Comparison of ENCODE assay signal across 27 cellular contexts in the genomic region with DNA sequence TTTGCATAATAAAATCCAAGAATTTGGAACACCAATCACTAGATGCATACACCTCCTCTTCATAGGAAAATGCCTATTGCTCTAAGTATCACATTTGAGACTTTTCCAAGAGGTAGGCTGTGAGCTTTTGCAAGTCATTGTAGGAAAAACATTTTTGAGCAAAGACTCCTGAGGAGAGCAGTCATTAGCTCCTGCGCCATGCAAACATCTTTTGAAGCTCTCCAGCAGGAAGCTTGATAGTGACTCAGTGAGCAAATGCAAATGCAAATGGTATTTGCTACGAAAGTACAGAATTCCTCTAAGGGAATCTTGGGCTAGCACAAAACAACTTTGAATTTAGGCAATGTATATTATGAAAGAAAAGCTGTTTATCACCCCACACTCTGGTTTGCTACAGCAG.
DNase-seq lines count a peak whose midpoint lies in the region; ATAC-seq, FAIRE-seq and TF ChIP-seq lines count a peak whose summit lies in the region.
"Had no signal": no experiment of that assay in that cellular context is flagged by ENCODE, and none has a peak within 500 bp of the region (broad histone marks: within the 10 kb centered on the region; RNA-seq: fewer than 3 reads in every experiment).

No MANE protein-coding gene starts in this region.

- TF ChIP-seq CTCF in GM23338 (conservative IDR thresholded peaks at IDR 0.05; ENCODE audit: low read depth in 2 of 2) (no peak), WTC11 (IDR thresholded peaks at IDR 0.05) (no peak), neural progenitor cell (IDR thresholded peaks at IDR 0.05) (no peak), suprapubic skin (IDR thresholded peaks at IDR 0.05) (no peak)

- H2AFZ ChIP-seq in GM23338 = no peak overlapping the region; the same call in 1 of the 2 replicates
- H2AFZ ChIP-seq in neural progenitor cell (replicated peaks) = peak overlapping the region; percentile 51

- CTCF ChIA-PET in WTC11 (lab: Charles Lee) = interaction anchor here (0.9 kb wide), 1 partner anchor 15 kb away, joined by 3 read pairs; no protein-coding TSS in a partner anchor

- H3K9me3 Mint-ChIP-seq in GM23338 (peaks cover 27% of the 10 kb centered on the region), WTC11 (peaks cover 42% of the 10 kb centered on the region), neural progenitor cell (peaks cover 11% of the 10 kb centered on the region)

- TF ChIP-seq EP300 in suprapubic skin (IDR thresholded peaks at IDR 0.05) = no peak

- H3K27ac ChIP-seq in GM23338 (ENCODE audit: low read depth) (no peak overlapping the region), cingulate gyrus (ENCODE audit: low read depth, low read length) (peak overlapping the region; percentile 31), neural progenitor cell (no peak overlapping the region), suprapubic skin (no peak overlapping the region)
- H3K27ac ChIP-seq: C4-2B, HL-60, SJSA1 had no signal

- H3K4me1 Mint-ChIP-seq in GM23338 (peaks cover 23% of the 10 kb centered on the region), WTC11 (peaks cover 29% of the 10 kb centered on the region), neural progenitor cell (peaks cover 28% of the 10 kb centered on the region)
- H3K4me1 Mint-ChIP-seq: CD8-positive, alpha-beta memory T cell; IgD-negative memory B cell had no signal

- H3K9me2 ChIP-seq in GM23338 (ENCODE audit: insufficient read depth) = peaks cover 14% of the 10 kb centered on the region; the same call in 1 of the 2 replicates

- H3F3A ChIP-seq in GM23338 (replicated peaks; ENCODE audit: low read depth) (no peaks in the 10 kb centered on the region), neural progenitor cell (ENCODE audit: low read depth) (no peaks in the 10 kb centered on the region)

- peaks cover 10% of the 10 kb centered on the region; the same call in 2 of the 3 replicates for H3K36me3 Mint-ChIP-seq in GM23338 (ENCODE audit: low read depth)
- H3K36me3 Mint-ChIP-seq in WTC11 = peaks cover 17% of the 10 kb centered on the region
- no peaks in the 10 kb centered on the region for H3K36me3 Mint-ChIP-seq in neural progenitor cell
- H3K36me3 Mint-ChIP-seq: CD8-positive, alpha-beta memory T cell; IgD-negative memory B cell had no signal

- no peak overlapping the region for H3K4me3 ChIP-seq in GM23338
- no peak overlapping the region for H3K4me3 ChIP-seq in neural progenitor cell
- H3K4me3 ChIP-seq in suprapubic skin = no peak overlapping the region
- H3K4me3 ChIP-seq: SJSA1 had no signal

- H3K4me2 ChIP-seq in GM23338 = no peak overlapping the region
- no peak overlapping the region for H3K4me2 ChIP-seq in neural progenitor cell

- TF ChIP-seq POLR2A in suprapubic skin (IDR thresholded peaks at IDR 0.05) = no peak
- no peak for TF ChIP-seq POLR2A in GM12891 (IDR thresholded peaks at IDR 0.05; ENCODE audit: low read depth, low read length)

- DNase-seq in GM23338 (ENCODE audit: low spot score) (no peak), WTC11 (ENCODE audit: low spot score) (no peak), neural progenitor cell (ENCODE audit: low spot score) (no peak), suprapubic skin (ENCODE audit: low spot score in 2 of 2) (no peak), OCI-M2 (lab: John Stamatoyannopoulos, UW; ENCODE audit: unreplicated experiment) (no peak), GM12891 (ENCODE audit: insufficient read length, low spot score) (no peak), dedifferentiated amniotic fluid mesenchymal stem cell (ENCODE audit: extremely low spot score) (no peak)
- DNase-seq: Calu3; CD8-positive, alpha-beta memory T cell; DMS153; GF-D8; H9; HFFc6; NCI-H1105; NCI-H1694; NCI-H2081; NCI-H2171; NCI-H345; NCI-H524; NCI-H82 had no signal

- H3K27ac Mint-ChIP-seq in GM23338 (0 out of 2 replicates have a peak overlapping the region, but pooled peaks have one; percentile 45), WTC11 (peak overlapping the region; percentile 29; the same call in 1 of the 2 replicates), neural progenitor cell (no peak overlapping the region)
- H3K27ac Mint-ChIP-seq: CD8-positive, alpha-beta memory T cell; HFFc6; IgD-negative memory B cell had no signal

- peaks cover 8% of the 10 kb centered on the region; the same call in 1 of the 2 replicates for H3K4me1 ChIP-seq in GM23338 (ENCODE audit: insufficient read depth)
- peaks cover 7% of the 10 kb centered on the region for H3K4me1 ChIP-seq in neural progenitor cell
- H3K4me1 ChIP-seq in suprapubic skin = no peaks in the 10 kb centered on the region
- H3K4me1 ChIP-seq: SJSA1 had no signal

- POLR2A ChIA-PET in WTC11 (lab: Charles Lee) = no interaction called here

- H3K4me3 Mint-ChIP-seq in GM23338 = no peak overlapping the region
- no peak overlapping the region for H3K4me3 Mint-ChIP-seq in WTC11
- no peak overlapping the region for H3K4me3 Mint-ChIP-seq in neural progenitor cell
- H3K4me3 Mint-ChIP-seq: CD8-positive, alpha-beta memory T cell; H9; HFFc6; IgD-negative memory B cell had no signal

- ATAC-seq in GM23338 (no peak), WTC11 (no peak; the same call in 1 of the 2 replicates)

- H3K27me3 Mint-ChIP-seq in GM23338 (ENCODE audit: insufficient read depth, low read depth, poor library complexity) (peaks cover 7% of the 10 kb centered on the region), WTC11 (ENCODE audit: low read depth) (0 out of 2 replicates have a peak, but pooled peaks cover 3% of the 10 kb centered on the region), neural progenitor cell (ENCODE audit: insufficient read depth, low read depth) (peaks cover 4% of the 10 kb centered on the region)

- H3K36me3 ChIP-seq in GM23338 (ENCODE audit: insufficient read depth) = no peaks in the 10 kb centered on the region; the same call in 1 of the 2 replicates
- no peaks in the 10 kb centered on the region for H3K36me3 ChIP-seq in neural progenitor cell
- no peaks in the 10 kb centered on the region for H3K36me3 ChIP-seq in suprapubic skin
- H3K36me3 ChIP-seq: SJSA1 had no signal

- 88% methylated on average over 2 of the region's 2 CpGs for WGBS in suprapubic skin

- no peaks in the 10 kb centered on the region for H3K9me3 ChIP-seq in neural progenitor cell (ENCODE audit: low read depth)
- H3K9me3 ChIP-seq in suprapubic skin = no peaks in the 10 kb centered on the region

- no peaks in the 10 kb centered on the region for H3K27me3 ChIP-seq in GM23338 (ENCODE audit: insufficient read depth)
- H3K27me3 ChIP-seq in neural progenitor cell = no peaks in the 10 kb centered on the region
- H3K27me3 ChIP-seq in suprapubic skin = no peaks in the 10 kb centered on the region
- H3K27me3 ChIP-seq: SJSA1 had no signal

- no peak overlapping the region for H3K9ac ChIP-seq in neural progenitor cell

- FAIRE-seq in GM12891 (lab: Jason Lieb, UNC) = no peak
- FAIRE-seq: A204.1, RCC 7860 had no signal

- H4K20me1 ChIP-seq in GM23338 (replicated peaks; ENCODE audit: insufficient read depth) = no peaks in the 10 kb centered on the region
- H4K20me1 ChIP-seq in neural progenitor cell (ENCODE audit: low read depth) = no peaks in the 10 kb centered on the region

- no peaks in the 10 kb centered on the region for H3K79me2 ChIP-seq in GM23338 (replicated peaks; ENCODE audit: insufficient read depth)
- H3K79me2 ChIP-seq in neural progenitor cell (ENCODE audit: low read depth) = no peaks in the 10 kb centered on the region

TF ChIP-seq in WTC11, 78 proteins besides CTCF, POLR2A, EP300 and RAD21 (continues in another document):
- TF ChIP-seq CDX4 (CRISPR knock-in tag; IDR thresholded peaks at IDR 0.05; ENCODE audit: borderline replicate concordance) (no peak), ATF6 (CRISPR knock-in tag; IDR thresholded peaks at IDR 0.05) (no peak)

TF ChIP-seq in GM12891, 5 proteins besides CTCF, POLR2A, EP300 and RAD21:
- TF ChIP-seq PAX5 (IDR thresholded peaks at IDR 0.05; ENCODE audit: insufficient read depth, low read length, severe bottlenecking) (no peak), SPI1 (IDR thresholded peaks at IDR 0.05; ENCODE audit: low read depth, low read length) (no peak), POLR2AphosphoS5 (IDR thresholded peaks at IDR 0.05; ENCODE audit: low read depth, low read length) (no peak), TAF1 (IDR thresholded peaks at IDR 0.05; ENCODE audit: low read depth, low read length) (no peak), POU2F2 (IDR thresholded peaks at IDR 0.05; ENCODE audit: low read depth, low read length) (no peak)
